In the genomic region with DNA sequence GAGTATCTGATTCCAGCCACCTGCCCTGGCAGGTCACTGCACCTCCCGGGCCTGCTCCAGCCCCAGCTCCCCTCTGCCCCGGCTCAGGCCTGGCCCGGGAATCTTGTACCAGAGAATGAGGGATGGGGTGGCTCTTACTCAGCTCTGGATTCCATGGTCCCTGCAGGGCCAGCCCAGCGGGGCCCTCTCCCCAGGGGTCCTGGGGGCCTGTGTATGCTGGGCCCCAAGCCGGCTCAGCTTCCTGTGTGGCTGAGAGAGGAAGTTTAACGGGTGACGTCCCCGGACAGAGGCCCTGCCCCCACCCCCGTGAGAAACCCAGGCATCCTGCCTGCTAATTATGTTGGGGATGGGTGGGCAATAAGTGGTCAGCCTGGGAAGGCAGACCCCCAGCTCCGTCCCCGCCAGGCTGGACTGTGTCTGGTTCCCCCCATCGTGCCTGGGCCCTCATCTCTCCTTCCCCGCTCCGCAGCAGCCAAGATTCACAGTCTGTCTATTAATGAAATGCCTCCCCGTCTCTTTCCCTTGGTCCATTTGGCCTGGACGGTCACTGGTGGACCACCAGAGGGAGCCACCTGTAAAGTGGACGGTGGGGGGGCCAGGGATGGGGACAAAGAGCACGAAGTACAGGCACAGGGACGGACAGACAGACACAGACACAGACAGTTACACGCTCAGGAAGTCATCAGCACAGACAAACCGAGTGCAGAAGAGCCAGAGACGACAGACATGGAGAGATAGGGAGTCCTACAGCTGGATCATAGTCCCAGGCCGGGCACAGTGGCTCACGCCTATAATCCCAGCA, we compare ENCODE assay signal across 9 cellular contexts. TPM values are rescaled to one million over a fixed set of nuclear protein-coding genes. Genes with fewer than 3 reads are reported as not detected.
DNase-seq lines count a peak whose midpoint lies in the region; ATAC-seq and TF ChIP-seq lines count a peak whose summit lies in the region.
"Had no signal": no experiment of that assay in that cellular context is flagged by ENCODE, and none has a peak within 500 bp of the region (broad histone marks: within the 10 kb centered on the region; RNA-seq: fewer than 3 reads in every experiment).

A gene with protein sequence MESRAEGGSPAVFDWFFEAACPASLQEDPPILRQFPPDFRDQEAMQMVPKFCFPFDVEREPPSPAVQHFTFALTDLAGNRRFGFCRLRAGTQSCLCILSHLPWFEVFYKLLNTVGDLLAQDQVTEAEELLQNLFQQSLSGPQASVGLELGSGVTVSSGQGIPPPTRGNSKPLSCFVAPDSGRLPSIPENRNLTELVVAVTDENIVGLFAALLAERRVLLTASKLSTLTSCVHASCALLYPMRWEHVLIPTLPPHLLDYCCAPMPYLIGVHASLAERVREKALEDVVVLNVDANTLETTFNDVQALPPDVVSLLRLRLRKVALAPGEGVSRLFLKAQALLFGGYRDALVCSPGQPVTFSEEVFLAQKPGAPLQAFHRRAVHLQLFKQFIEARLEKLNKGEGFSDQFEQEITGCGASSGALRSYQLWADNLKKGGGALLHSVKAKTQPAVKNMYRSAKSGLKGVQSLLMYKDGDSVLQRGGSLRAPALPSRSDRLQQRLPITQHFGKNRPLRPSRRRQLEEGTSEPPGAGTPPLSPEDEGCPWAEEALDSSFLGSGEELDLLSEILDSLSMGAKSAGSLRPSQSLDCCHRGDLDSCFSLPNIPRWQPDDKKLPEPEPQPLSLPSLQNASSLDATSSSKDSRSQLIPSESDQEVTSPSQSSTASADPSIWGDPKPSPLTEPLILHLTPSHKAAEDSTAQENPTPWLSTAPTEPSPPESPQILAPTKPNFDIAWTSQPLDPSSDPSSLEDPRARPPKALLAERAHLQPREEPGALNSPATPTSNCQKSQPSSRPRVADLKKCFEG (minus strand): TSS at position 247 of the 802 bp plus-strand sequence. CDS start 92 bp downstream, at position 155.

- H3K36me3 ChIP-seq in mucosa of descending colon (ENCODE audit: low read depth), result no peaks in the 10 kb centered on the region
- H3K36me3 ChIP-seq in subcutaneous abdominal adipose tissue (ENCODE audit: control insufficient read depth in 5 of 5, insufficient read depth in 5 of 5, low read length in 5 of 5), result no peaks in the 10 kb centered on the region

- H3K27me3 ChIP-seq in subcutaneous abdominal adipose tissue (ENCODE audit: control insufficient read depth in 5 of 5, insufficient read depth in 4 of 5, low read length in 5 of 5), result peaks cover 4 to 23% (median 14%) of the 10 kb centered on the region in 5 donors

- no peaks in the 10 kb centered on the region for H3K4me1 ChIP-seq in mucosa of descending colon (ENCODE audit: low read depth)
- peaks cover 0 to 7% (median under 1%) of the 10 kb centered on the region in 5 donors for H3K4me1 ChIP-seq in subcutaneous abdominal adipose tissue (ENCODE audit: control insufficient read depth in 5 of 5, insufficient read depth in 5 of 5, low read length in 5 of 5)

- intact Hi-C loops in mucosa of descending colon (cut with DNase I, micrococcal nuclease), result no loop called here

- peak within 1 kb of the TSS in 4 of 5 donors; percentile 3 to 66 (median 55) for H3K9ac ChIP-seq in subcutaneous abdominal adipose tissue (ENCODE audit: low read length in 5 of 5)

- H3K9me3 ChIP-seq in mucosa of descending colon (no peaks in the 10 kb centered on the region), subcutaneous abdominal adipose tissue (ENCODE audit: control insufficient read depth in 5 of 5, low read length in 5 of 5) (no peaks in the 10 kb centered on the region)

- TF ChIP-seq CTCF in WI38 (IDR thresholded peaks at IDR 0.05; ENCODE audit: low read depth, low read length) (peak; percentile 41; the same call in 1 of the 2 replicates), mucosa of descending colon (IDR thresholded peaks at IDR 0.05) (peak; percentile 7)

- peak; percentile 62 for DNase-seq in central memory CD4-positive, alpha-beta T cell
- DNase-seq in mucosa of descending colon, result peak; percentile 59 to 87 (median 66)
- no peak for DNase-seq in GOT3 (lab: John Stamatoyannopoulos, UW)

- no peak within 1 kb of the TSS for H3K27ac ChIP-seq in subcutaneous abdominal adipose tissue (ENCODE audit: low read depth, low read length)

- H3K4me3 ChIP-seq in WI38 (ENCODE audit: low read depth, low read length), result no peak within 1 kb of the TSS
- no peak within 1 kb of the TSS for H3K4me3 ChIP-seq in mucosa of descending colon
- peak within 1 kb of the TSS; percentile 4 to 48 (median 36) for H3K4me3 ChIP-seq in subcutaneous abdominal adipose tissue (ENCODE audit: low read depth in 1 of 5, low read length in 5 of 5)

- ATAC-seq in GM18511 (IDR thresholded peaks at IDR 0.05; ENCODE audit: unreplicated experiment) (peak; percentile 77), HG03457 (IDR thresholded peaks at IDR 0.05; ENCODE audit: unreplicated experiment) (peak; percentile 49), mucosa of descending colon (peak; percentile 88), GM18519 (IDR thresholded peaks at IDR 0.05; ENCODE audit: low FRiP score, unreplicated experiment) (no peak)

RNA-seq across cellular contexts. Expression of the gene that starts here (rescaled TPM):
- total RNA-seq in mucosa of descending colon, result 1 to 10 TPM; 3.8 to 4.7 (median 4.1) TPM
- total RNA-seq: glomerular endothelial cell had no signal

Comparison
In these comparisons a context has a peak if more than half of its experiments do, and no peak if none do; other contexts are left out.
1. H3K4me3 ChIP-seq: peak in subcutaneous abdominal adipose tissue (5 of 5); none in WI38 (single experiment) and mucosa of descending colon (single experiment).